ENCODE assay signal across 9 cellular contexts in genomic region chr4:14339715-14340114, GRCh38.
"Had no signal": no experiment of that assay in that cellular context is flagged by ENCODE, and none has a peak within 500 bp of the region (broad histone marks: within the 10 kb centered on the region; RNA-seq: fewer than 3 reads in every experiment).

No MANE protein-coding gene starts in this region.

- H3K27me3 Mint-ChIP-seq: IgD-negative memory B cell had no signal

- H3K27ac ChIP-seq: HL-60, KMS-11 had no signal

- H3K9me3 Mint-ChIP-seq: H9, IgD-negative memory B cell had no signal

- H3K4me3 Mint-ChIP-seq: H9 had no signal

- H3K27ac Mint-ChIP-seq: H9, IgD-negative memory B cell had no signal

- H3K36me3 Mint-ChIP-seq: IgD-negative memory B cell had no signal

- DNase-seq: GOT3, H9, HCEC 1CT, Karpas-422, KBM-7 had no signal

- H3K4me2 ChIP-seq: KMS-11 had no signal

- ATAC-seq: HepG2 had no signal

- H3K9ac ChIP-seq: KMS-11 had no signal
